11 cellular contexts compared by ENCODE assay signal in genomic region chr13:98564204-98564603, GRCh38. TPM values are rescaled to one million over a fixed set of nuclear protein-coding genes. Genes with fewer than 3 reads are reported as not detected.
DNase-seq lines count a peak whose midpoint lies in the region; ATAC-seq and TF ChIP-seq lines count a peak whose summit lies in the region.
"Had no signal": no experiment of that assay in that cellular context is flagged by ENCODE, and none has a peak within 500 bp of the region (broad histone marks: within the 10 kb centered on the region; RNA-seq: fewer than 3 reads in every experiment).

No MANE protein-coding gene starts in this region.

- DNase-seq in DND-41 = peak; percentile 28
- no peak for DNase-seq in activated naive CD8-positive, alpha-beta T cell treated with anti-CD3 and anti-CD28 coated beads for 36 hours
- DNase-seq in neural crest cell (ENCODE audit: low read depth, low spot score) = no peak
- DNase-seq in SKM-1 treated with dmso at 0.1 percent for 144 hours (lab: John Stamatoyannopoulos, UW; ENCODE audit: unreplicated experiment) = no peak
- no peak for DNase-seq in left colon
- DNase-seq in COR-L47 (lab: John Stamatoyannopoulos, UW) = no peak
- DNase-seq: erythroblast, NCI-H2107, ovary had no signal

- peaks cover 15% of the 10 kb centered on the region for H3K36me3 ChIP-seq in DND-41 (ENCODE audit: insufficient read depth, low read length)
- H3K36me3 ChIP-seq: ovary had no signal

- H3K79me2 ChIP-seq in DND-41 (ENCODE audit: insufficient read depth, low read length) = peaks cover 99% of the 10 kb centered on the region

- TF ChIP-seq CTCF in DND-41 (IDR thresholded peaks at IDR 0.05; ENCODE audit: borderline replicate concordance, extremely low read depth, low read length, poor library complexity, severe bottlenecking) (no peak), neural crest cell (conservative IDR thresholded peaks at IDR 0.05) (no peak)

- ATAC-seq in DND-41 (ENCODE audit: insufficient read depth, low read depth) = peak; percentile 65
- ATAC-seq in left colon = no peak
- ATAC-seq: Panc1 had no signal

- 0 out of 2 replicates have a peak overlapping the region, but pooled peaks have one; percentile 13 for H3K4me2 ChIP-seq in DND-41 (ENCODE audit: insufficient read depth, low read length)

- H3K27ac ChIP-seq in DND-41 (ENCODE audit: low read length) = peak overlapping the region; percentile 32; the same call in 1 of the 2 replicates
- H3K27ac ChIP-seq: ovary had no signal

- no peaks in the 10 kb centered on the region for H3K9me3 ChIP-seq in DND-41 (ENCODE audit: insufficient read depth, low read length, severe bottlenecking)
- H3K9me3 ChIP-seq: ovary had no signal

- peak overlapping the region; percentile 83 to 97 (median 95) for H3K27ac Mint-ChIP-seq in IgD-negative memory B cell
- H3K27ac Mint-ChIP-seq in activated naive CD8-positive, alpha-beta T cell treated with anti-CD3 and anti-CD28 coated beads for 36 hours = peak overlapping the region; percentile 86
- H3K27ac Mint-ChIP-seq in neural crest cell (ENCODE audit: unreplicated experiment) = peak overlapping the region; percentile 86

- H4K20me1 ChIP-seq in DND-41 (ENCODE audit: insufficient read depth, low read length) = peaks cover 90% of the 10 kb centered on the region

- H2AFZ ChIP-seq in DND-41 (ENCODE audit: low read depth, low read length) = no peak overlapping the region

- no peak overlapping the region for H3K4me3 ChIP-seq in DND-41 (ENCODE audit: low read depth in 1 of 2, low read length in 2 of 2)
- H3K4me3 ChIP-seq: ovary had no signal

- peak overlapping the region in 3 of 4 donors; percentile 82 to 92 (median 90) for H3K4me3 Mint-ChIP-seq in IgD-negative memory B cell
- peak overlapping the region; percentile 73 for H3K4me3 Mint-ChIP-seq in activated naive CD8-positive, alpha-beta T cell treated with anti-CD3 and anti-CD28 coated beads for 36 hours
- H3K4me3 Mint-ChIP-seq in neural crest cell = no peak overlapping the region

- H3K36me3 Mint-ChIP-seq in IgD-negative memory B cell = peaks cover 2% of the 10 kb centered on the region
- peaks cover 56% of the 10 kb centered on the region for H3K36me3 Mint-ChIP-seq in activated naive CD8-positive, alpha-beta T cell treated with anti-CD3 and anti-CD28 coated beads for 36 hours
- peaks cover 14% of the 10 kb centered on the region for H3K36me3 Mint-ChIP-seq in neural crest cell (ENCODE audit: low read depth)

- H3K4me1 Mint-ChIP-seq in IgD-negative memory B cell (peaks cover 61 to 80% (median 72%) of the 10 kb centered on the region in 3 donors), neural crest cell (peaks cover 73% of the 10 kb centered on the region)
- peaks cover 87% of the 10 kb centered on the region for H3K4me1 Mint-ChIP-seq in activated naive CD8-positive, alpha-beta T cell treated with anti-CD3 and anti-CD28 coated beads for 36 hours

- peaks cover 1% of the 10 kb centered on the region for H3K27me3 Mint-ChIP-seq in IgD-negative memory B cell
- H3K27me3 Mint-ChIP-seq in activated naive CD8-positive, alpha-beta T cell treated with anti-CD3 and anti-CD28 coated beads for 36 hours = no peaks in the 10 kb centered on the region
- H3K27me3 Mint-ChIP-seq in neural crest cell (ENCODE audit: low read depth) = no peaks in the 10 kb centered on the region

- peaks cover 19% of the 10 kb centered on the region for H3K4me1 ChIP-seq in DND-41 (ENCODE audit: insufficient read depth, low read length)

- H3K9ac ChIP-seq in DND-41 (ENCODE audit: low read depth, low read length) = no peak overlapping the region

- intact Hi-C loops in left colon (cut with DNase I, micrococcal nuclease) = no loop called here

- H3K9me3 Mint-ChIP-seq in IgD-negative memory B cell = no peaks in the 10 kb centered on the region
- H3K9me3 Mint-ChIP-seq in activated naive CD8-positive, alpha-beta T cell treated with anti-CD3 and anti-CD28 coated beads for 36 hours = peaks cover 8% of the 10 kb centered on the region
- no peaks in the 10 kb centered on the region for H3K9me3 Mint-ChIP-seq in neural crest cell

- no peaks in the 10 kb centered on the region for H3K27me3 ChIP-seq in DND-41 (ENCODE audit: insufficient read depth, low read length, poor library complexity)
- H3K27me3 ChIP-seq: ovary had no signal

RNA-seq across cellular contexts. Expression of gene STK24, which starts 12.7 kb away (rescaled TPM):
- 22.9 TPM for polyA plus RNA-seq in IgD-negative memory B cell
- 100 to 1,000 TPM; 129 TPM for total RNA-seq in activated naive CD8-positive, alpha-beta T cell treated with anti-CD3 and anti-CD28 coated beads for 36 hours
- total RNA-seq in neural crest cell = 113 and 114 TPM in 2 replicates
- 100 to 1,000 TPM; 204 to 205 TPM for total RNA-seq in left colon
